ENCODE assay signal across 8 cellular contexts in genomic region chr1:174022080-174022975, GRCh38. TPM values are rescaled to one million over a fixed set of nuclear protein-coding genes. Genes with fewer than 3 reads are reported as not detected.
DNase-seq lines count a peak whose midpoint lies in the region; ATAC-seq and TF ChIP-seq lines count a peak whose summit lies in the region.

Gene RC3H1 (minus strand): TSS chr1:174022357. CDS start chr1:173992985, 29,372 bp downstream.

- H3K36me3 ChIP-seq in uterus, result no peaks in the 10 kb centered on the region

- peak within 1 kb of the TSS; percentile 93 for H3K27ac ChIP-seq in angular gyrus (ENCODE audit: low read depth, low read length)
- peak within 1 kb of the TSS; percentile 95 to 99 for H3K27ac ChIP-seq in uterus

- peaks cover 0 to 8% of the 10 kb centered on the region in 2 donors for H3K4me1 ChIP-seq in uterus

- TF ChIP-seq POLR2A in uterus (IDR thresholded peaks at IDR 0.05), result peak; percentile 96 to 98

- DNase-seq in NCI-H1694 treated with DMSO at 0.1 percent for 48 hours (lab: John Stamatoyannopoulos, UW) (peak; percentile 77), left ventricle myocardium superior (peak; percentile 94), putamen (ENCODE audit: low spot score) (peak; percentile 96), uterus (peak; percentile 86 to 87)

- H3K4me3 ChIP-seq in uterus, result peak within 1 kb of the TSS; percentile 88 to 99

- intact Hi-C loops in T-helper 2 cell treated with Interferon-gamma antibody and Interleukin-4, amounts not matched to agents 100 ng/mL and 5 ng/mL, for 36 hours (cut with micrococcal nuclease), result loop anchor here (1.0 to 2.0 kb wide), 7 partner anchors 137 to 977 kb away; partner anchors contain the start of genes CACYBP, CENPL, DARS2 and KLHL20
- intact Hi-C loops in left ventricle myocardium superior (cut with micrococcal nuclease), result no loop called here
- intact Hi-C loops in uterus (cut with DNase I; ENCODE audit: low total_unique reads), result loop anchor here (5.0 kb wide), 1 partner anchor 155 kb away; the partner anchor contains the start of genes GAS5 and ZBTB37

- TF ChIP-seq CTCF in uterus (IDR thresholded peaks at IDR 0.05), result no peak

- no peaks in the 10 kb centered on the region for H3K27me3 ChIP-seq in uterus

- ATAC-seq in GM18498 (IDR thresholded peaks at IDR 0.05; ENCODE audit: unreplicated experiment) (peak; percentile 90), HG02870 (IDR thresholded peaks at IDR 0.05; ENCODE audit: unreplicated experiment) (peak; percentile 82), left ventricle myocardium superior (peak; percentile 98)

- no peaks in the 10 kb centered on the region for H3K9me3 ChIP-seq in uterus

RNA-seq across cellular contexts. Expression of gene RC3H1, which starts in this region (rescaled TPM):
- total RNA-seq in T-helper 2 cell treated with Interferon-gamma antibody and Interleukin-4, amounts not matched to agents 100 ng/mL and 5 ng/mL, for 36 hours, result 32.1 and 32.2 TPM in 2 replicates
- total RNA-seq in left ventricle myocardium superior, result 23.2 TPM
- 10 to 100 TPM; 15.9 to 45.7 (median 32.7) TPM for total RNA-seq in uterus

Comparison
In these comparisons a context has a peak if more than half of its experiments do, and no peak if none do; other contexts are left out.
1. Peak in every context shown above with its lines: DNase-seq, ATAC-seq, H3K4me3 ChIP-seq and H3K27ac ChIP-seq.